8 cellular contexts compared by ENCODE assay signal in genomic region chr22:25447689-25448434, GRCh38.
DNase-seq lines count a peak whose midpoint lies in the region; ATAC-seq and TF ChIP-seq lines count a peak whose summit lies in the region.

No MANE protein-coding gene starts in this region.

- peak overlapping the region; percentile 90 for H3K4me2 ChIP-seq in fibroblast of lung (ENCODE audit: extremely low read depth, insufficient read depth, low read length)

- H3K4me1 Mint-ChIP-seq in naive thymus-derived CD8-positive, alpha-beta T cell = peaks cover 23 to 49% (median 41%) of the 10 kb centered on the region in 4 donors
- H3K4me1 Mint-ChIP-seq in stimulated activated naive B cell treated with anti-CD40 and anti-IgM and Interleukin-4, amounts not matched to agents 10 μg/mL and 1 μg/mL and 100 μg/mL, for 72 hours = peaks cover 24 to 39% of the 10 kb centered on the region in 2 donors

- H3K27ac ChIP-seq in Panc1 (ENCODE audit: low read length) (peak overlapping the region; percentile 90), fibroblast of lung (ENCODE audit: insufficient read depth, low read length) (peak overlapping the region; percentile 81)

- DNase-seq in DMS114 treated with DMSO at 0.1 percent for 48 hours (lab: John Stamatoyannopoulos, UW; ENCODE audit: unreplicated experiment) = peak; percentile 62
- DNase-seq in Panc1 (ENCODE audit: low read depth, low spot score) = peak; percentile 61
- DNase-seq in activated T-helper 1 cell treated with Interleukin-2 at 50 U/mL for 16 hours (ENCODE audit: low read depth) = peak; percentile 77
- peak; percentile 64 to 76 for DNase-seq in fibroblast of lung (ENCODE audit: low read depth in 2 of 2)
- DNase-seq in naive thymus-derived CD8-positive, alpha-beta T cell = peak; percentile 78 to 95 (median 86)
- peak; percentile 84 for DNase-seq in stimulated activated naive B cell treated with anti-CD40 and anti-IgM and Interleukin-4, amounts not matched to agents 10 μg/mL and 1 μg/mL and 100 μg/mL, for 72 hours

- no peaks in the 10 kb centered on the region for H3K9me3 Mint-ChIP-seq in naive thymus-derived CD8-positive, alpha-beta T cell
- H3K9me3 Mint-ChIP-seq in stimulated activated naive B cell treated with anti-CD40 and anti-IgM and Interleukin-4, amounts not matched to agents 10 μg/mL and 1 μg/mL and 100 μg/mL, for 72 hours = no peaks in the 10 kb centered on the region

- peak overlapping the region; percentile 92 to 99 (median 94) for H3K4me3 Mint-ChIP-seq in naive thymus-derived CD8-positive, alpha-beta T cell
- peak overlapping the region; percentile 85 to 87 for H3K4me3 Mint-ChIP-seq in stimulated activated naive B cell treated with anti-CD40 and anti-IgM and Interleukin-4, amounts not matched to agents 10 μg/mL and 1 μg/mL and 100 μg/mL, for 72 hours

- CTCF ChIA-PET in Panc1 (lab: Charles Lee) = interaction anchor here (0.7 kb wide), 2 partner anchors 11 to 330 kb away, joined by 3 read pairs; no protein-coding TSS in a partner anchor

- TF ChIP-seq EP300 in Ishikawa (IDR thresholded peaks at IDR 0.05; ENCODE audit: borderline replicate concordance) = peak; percentile 30; the same call in 1 of the 2 replicates

- in situ Hi-C loops in Panc1 (cut with HindIII; ENCODE audit: low pct_unique_long_range_greater_than_20kb, low sequenced_read_pairs) = no loop called here

- peaks cover 0 to 1% (median 0%) of the 10 kb centered on the region in 5 donors for H3K27me3 Mint-ChIP-seq in naive thymus-derived CD8-positive, alpha-beta T cell
- no peaks in the 10 kb centered on the region for H3K27me3 Mint-ChIP-seq in stimulated activated naive B cell treated with anti-CD40 and anti-IgM and Interleukin-4, amounts not matched to agents 10 μg/mL and 1 μg/mL and 100 μg/mL, for 72 hours

- H3K9me3 ChIP-seq in Panc1 (ENCODE audit: control insufficient read depth, insufficient read depth, low read depth, low read length) (no peaks in the 10 kb centered on the region), fibroblast of lung (ENCODE audit: control insufficient read depth, insufficient read depth, low read depth, low read length) (no peaks in the 10 kb centered on the region)

- TF ChIP-seq CTCF in Panc1 (IDR thresholded peaks at IDR 0.05) (peak; percentile 91), fibroblast of lung (conservative IDR thresholded peaks at IDR 0.05 in 1 of 2, IDR thresholded peaks at IDR 0.05 in 1 of 2; ENCODE audit: low read depth in 1 of 2, low read length in 2 of 2) (peak; percentile 84 to 94)

- peak overlapping the region; percentile 34 for H2AFZ ChIP-seq in fibroblast of lung (ENCODE audit: low read length)

- H3K9ac ChIP-seq in fibroblast of lung (ENCODE audit: insufficient read depth, low read length) = peak overlapping the region; percentile 83

- intact Hi-C loops in Panc1 (cut with micrococcal nuclease; ENCODE audit: unreplicated experiment) = no loop called here

- H3K79me2 ChIP-seq in fibroblast of lung (ENCODE audit: control insufficient read depth, insufficient read depth, low read length) = peaks cover 50% of the 10 kb centered on the region

- H3K4me3 ChIP-seq in Panc1 (ENCODE audit: low read depth in 2 of 2, low read length in 2 of 2) = peak overlapping the region; percentile 74 to 94
- peak overlapping the region; percentile 81 to 99 (median 86) for H3K4me3 ChIP-seq in fibroblast of lung (replicated peaks in 1 of 4; ENCODE audit: control extremely low read depth in 1 of 4, insufficient read depth in 1 of 4, low read depth in 3 of 4, low read length in 4 of 4)

- H3K36me3 Mint-ChIP-seq in naive thymus-derived CD8-positive, alpha-beta T cell = peaks cover 0 to 16% (median 0%) of the 10 kb centered on the region in 3 donors
- H3K36me3 Mint-ChIP-seq in stimulated activated naive B cell treated with anti-CD40 and anti-IgM and Interleukin-4, amounts not matched to agents 10 μg/mL and 1 μg/mL and 100 μg/mL, for 72 hours = peaks cover 11% of the 10 kb centered on the region in 2 donors

- peak overlapping the region; percentile 91 to 97 (median 94) for H3K27ac Mint-ChIP-seq in naive thymus-derived CD8-positive, alpha-beta T cell
- peak overlapping the region; percentile 88 for H3K27ac Mint-ChIP-seq in stimulated activated naive B cell treated with anti-CD40 and anti-IgM and Interleukin-4, amounts not matched to agents 10 μg/mL and 1 μg/mL and 100 μg/mL, for 72 hours

- ATAC-seq in GM21515 (IDR thresholded peaks at IDR 0.05; ENCODE audit: unreplicated experiment) (peak; percentile 59), Panc1 (peak; percentile 97)
- ATAC-seq in naive thymus-derived CD8-positive, alpha-beta T cell = peak; percentile 92 to 97
- ATAC-seq in stimulated activated naive B cell treated with anti-CD40 and anti-IgM and Interleukin-4, amounts not matched to agents 10 μg/mL and 1 μg/mL and 100 μg/mL, for 72 hours (replicated peaks) = peak; percentile 89 to 93

- H3K4me1 ChIP-seq in Panc1 (ENCODE audit: control insufficient read depth, insufficient read depth, low read length) (no peaks in the 10 kb centered on the region; the same call in 1 of the 2 replicates), fibroblast of lung (ENCODE audit: control insufficient read depth, extremely low read depth, insufficient read depth, low read length) (peaks cover 2% of the 10 kb centered on the region)

- TF ChIP-seq RAD21 in Ishikawa (IDR thresholded peaks at IDR 0.05; ENCODE audit: low read depth) = peak; percentile 67

- H3K27me3 ChIP-seq in Panc1 (ENCODE audit: control insufficient read depth, insufficient read depth, low read length) (no peaks in the 10 kb centered on the region), fibroblast of lung (ENCODE audit: control insufficient read depth, insufficient read depth, low read length) (no peaks in the 10 kb centered on the region)

- POLR2A ChIA-PET in Panc1 (lab: Charles Lee) = no interaction called here
- POLR2A ChIA-PET in naive thymus-derived CD8-positive, alpha-beta T cell (lab: Charles Lee) = interaction anchor here (0.5 kb wide), 1 partner anchor 572 kb away, joined by 3 read pairs; no protein-coding TSS in a partner anchor

- H3K36me3 ChIP-seq in Panc1 (ENCODE audit: control insufficient read depth, insufficient read depth, low read length) = peaks cover 7% of the 10 kb centered on the region; the same call in 1 of the 2 replicates
- no peaks in the 10 kb centered on the region for H3K36me3 ChIP-seq in fibroblast of lung (ENCODE audit: control insufficient read depth, insufficient read depth, low read length)

- H4K20me1 ChIP-seq in fibroblast of lung (ENCODE audit: control insufficient read depth, extremely low read depth, insufficient read depth, low read length) = no peaks in the 10 kb centered on the region

- no TSS peak for BruUV-seq in Panc1 (replicated peaks; lab: Mats Ljungman, UMichigan)

TF ChIP-seq in Ishikawa, 13 proteins besides CTCF, POLR2A, EP300 and RAD21:
- TF ChIP-seq REST (IDR thresholded peaks at IDR 0.05; ENCODE audit: low read depth) = no peak
- TF ChIP-seq TEAD4 (IDR thresholded peaks at IDR 0.05) = peak; percentile 41; the same call in 1 of the 2 replicates
- no peak for TF ChIP-seq EGR1 (IDR thresholded peaks at IDR 0.05)
- TF ChIP-seq MAX (IDR thresholded peaks at IDR 0.05) = peak; percentile 95
- TF ChIP-seq ZBTB7A (IDR thresholded peaks at IDR 0.05; ENCODE audit: low read depth) = no peak
- no peak for TF ChIP-seq CREB1 (IDR thresholded peaks at IDR 0.05; ENCODE audit: low read depth)
- TF ChIP-seq TAF1 (IDR thresholded peaks at IDR 0.05; ENCODE audit: low read depth) = peak; percentile 94
- TF ChIP-seq CEBPB (IDR thresholded peaks at IDR 0.05) = no peak
- TF ChIP-seq TCF12 (IDR thresholded peaks at IDR 0.05; ENCODE audit: low read depth) = 0 out of 2 replicates have a peak, but pooled peaks have one; percentile 44
- TF ChIP-seq FOXM1 (IDR thresholded peaks at IDR 0.05; ENCODE audit: borderline replicate concordance, low read depth) = no peak
- TF ChIP-seq YY1 (IDR thresholded peaks at IDR 0.05; ENCODE audit: low read depth) = peak; percentile 60
- TF ChIP-seq NFIC (IDR thresholded peaks at IDR 0.05) = no peak
- peak; percentile 44; the same call in 1 of the 2 replicates for TF ChIP-seq USF1 (IDR thresholded peaks at IDR 0.05)
TF ChIP-seq in Ishikawa: peak in this region for 6.

Comparison
In these comparisons a context has a peak if more than half of its experiments do, and no peak if none do; other contexts are left out.
1. Peak in every context shown above with its lines: DNase-seq, ATAC-seq, H3K4me3 ChIP-seq and H3K27ac ChIP-seq.